In genomic region chr22:42905702-42906183, GRCh38 we compare ENCODE assay signal across 11 cellular contexts. TPM values are rescaled to one million over a fixed set of nuclear protein-coding genes. Genes with fewer than 3 reads are reported as not detected.
DNase-seq lines count a peak whose midpoint lies in the region; TF ChIP-seq lines count a peak whose summit lies in the region.
"Had no signal": no experiment of that assay in that cellular context is flagged by ENCODE, and none has a peak within 500 bp of the region (broad histone marks: within the 10 kb centered on the region; RNA-seq: fewer than 3 reads in every experiment).

No MANE protein-coding gene starts in this region.

- peaks cover 31% of the 10 kb centered on the region for H3K36me3 ChIP-seq in endodermal cell (ENCODE audit: control insufficient read depth, insufficient read depth, low read length)
- peaks cover 3 to 63% of the 10 kb centered on the region in 2 donors for H3K36me3 ChIP-seq in neuronal stem cell (replicated peaks in 1 of 2; ENCODE audit: control insufficient read depth in 2 of 2, insufficient read depth in 2 of 2, low read length in 2 of 2)
- H3K36me3 ChIP-seq in mesenchymal stem cell (ENCODE audit: control insufficient read depth in 1 of 2, insufficient read depth in 2 of 2, low read depth in 1 of 2, low read length in 2 of 2) = peaks cover 20 to 55% of the 10 kb centered on the region in 2 experiments

- H3K27ac Mint-ChIP-seq in endodermal cell (peak overlapping the region; percentile 42), HFFc6 (no peak overlapping the region)
- H3K27ac Mint-ChIP-seq: B cell; stimulated activated naive CD8-positive, alpha-beta T cell treated with anti-CD3 and anti-CD28 coated beads, Interleukin-15, amount 100 ng/mL, for 72 hours had no signal

- H2AFZ ChIP-seq in neuronal stem cell (ENCODE audit: low read length) = no peak overlapping the region
- no peak overlapping the region for H2AFZ ChIP-seq in mesenchymal stem cell (ENCODE audit: low read depth, low read length)

- no peak overlapping the region for H3K4me3 ChIP-seq in endodermal cell (ENCODE audit: low read length)
- peak overlapping the region in 1 of 2 donors; percentile 5 for H3K4me3 ChIP-seq in neuronal stem cell (ENCODE audit: low read length in 2 of 2)
- no peak overlapping the region for H3K4me3 ChIP-seq in mesenchymal stem cell (ENCODE audit: insufficient read depth in 1 of 2, low read depth in 1 of 2, low read length in 2 of 2)

- H3K4me1 ChIP-seq in endodermal cell (ENCODE audit: control insufficient read depth, insufficient read depth, low read length) = peaks cover 6% of the 10 kb centered on the region
- H3K4me1 ChIP-seq in neuronal stem cell (ENCODE audit: control insufficient read depth in 2 of 2, insufficient read depth in 1 of 2, low read depth in 1 of 2, low read length in 2 of 2) = peaks cover 0 to 24% of the 10 kb centered on the region in 2 donors
- peaks cover 26% of the 10 kb centered on the region for H3K4me1 ChIP-seq in mesenchymal stem cell (ENCODE audit: control insufficient read depth, insufficient read depth, low read depth, low read length)

- peak overlapping the region; percentile 34 for H2BK12ac ChIP-seq in neuronal stem cell (ENCODE audit: low read length)
- H2BK12ac ChIP-seq in mesenchymal stem cell (ENCODE audit: low read length in 2 of 2) = no peak overlapping the region

- H2AK5ac ChIP-seq in neuronal stem cell (ENCODE audit: low read depth, low read length) (no peak overlapping the region), mesenchymal stem cell (ENCODE audit: low read length, severe bottlenecking) (no peak overlapping the region)

- H3K27ac ChIP-seq in endodermal cell (ENCODE audit: low read depth, low read length) (no peak overlapping the region), neuronal stem cell (replicated peaks; ENCODE audit: low read length) (no peak overlapping the region), mesenchymal stem cell (ENCODE audit: low read length, poor library complexity, severe bottlenecking) (no peak overlapping the region)

- 78 to 90% methylated on average over 2 to 5 of the region's 5 CpGs for WGBS in endodermal cell (ENCODE audit: insufficient coverage in 1 of 2, insufficient read length in 1 of 2), 2 experiments
- no CpG with 5 or more reads among the region's 5 CpGs for WGBS in neuronal stem cell (ENCODE audit: extremely low coverage in 2 of 2, insufficient read length in 2 of 2, insufficient replicate concordance in 1 of 2), 2 donors
- WGBS in mesenchymal stem cell = 98% methylated on average over 5 of the region's 5 CpGs

- in situ Hi-C loops in GM13976 (cut with MboI; ENCODE audit: low sequenced_read_pairs, unreplicated experiment) = no loop called here

- H3K36me3 Mint-ChIP-seq in endodermal cell (ENCODE audit: low read depth) (peaks cover 23% of the 10 kb centered on the region), HFFc6 (ENCODE audit: low read depth) (peaks cover 5% of the 10 kb centered on the region)

- H4K8ac ChIP-seq in neuronal stem cell (ENCODE audit: low read depth, low read length) = no peak overlapping the region
- no peak overlapping the region for H4K8ac ChIP-seq in mesenchymal stem cell (ENCODE audit: low read length)

- peaks cover 29% of the 10 kb centered on the region for H3K4me1 Mint-ChIP-seq in endodermal cell
- no peaks in the 10 kb centered on the region; the same call in 1 of the 2 replicates for H3K4me1 Mint-ChIP-seq in HFFc6 (ENCODE audit: low read depth)

- H4K91ac ChIP-seq in neuronal stem cell (ENCODE audit: low read depth, low read length, poor library complexity) = no peak overlapping the region
- no peak overlapping the region for H4K91ac ChIP-seq in mesenchymal stem cell (ENCODE audit: low read length)

- H3K79me1 ChIP-seq in neuronal stem cell (ENCODE audit: low read depth, low read length) = peaks cover 4% of the 10 kb centered on the region
- H3K79me1 ChIP-seq in mesenchymal stem cell (replicated peaks; ENCODE audit: low read length, poor library complexity, severe bottlenecking) = peaks cover 65% of the 10 kb centered on the region

- H3K14ac ChIP-seq in neuronal stem cell (ENCODE audit: low read length) (no peak overlapping the region), mesenchymal stem cell (ENCODE audit: low read length in 2 of 2) (no peak overlapping the region)

- H3K9me3 ChIP-seq in endodermal cell (ENCODE audit: control insufficient read depth, low read length) = no peaks in the 10 kb centered on the region
- H3K9me3 ChIP-seq in neuronal stem cell (replicated peaks in 1 of 2; ENCODE audit: control insufficient read depth in 2 of 2, insufficient read depth in 1 of 2, low read depth in 1 of 2, low read length in 2 of 2) = no peaks in the 10 kb centered on the region
- H3K9me3 ChIP-seq in mesenchymal stem cell (ENCODE audit: control insufficient read depth, low read length) = no peaks in the 10 kb centered on the region

- H3K4me2 ChIP-seq in neuronal stem cell (ENCODE audit: insufficient read depth, low read length, poor library complexity, severe bottlenecking) = no peak overlapping the region
- H3K4me2 ChIP-seq in mesenchymal stem cell (ENCODE audit: low read length, poor library complexity, severe bottlenecking) = no peak overlapping the region

- TF ChIP-seq CTCF in endodermal cell (conservative IDR thresholded peaks at IDR 0.05) = no peak
- TF ChIP-seq CTCF in HFFc6 (IDR thresholded peaks at IDR 0.05) = no peak
- no peak for TF ChIP-seq CTCF in GM13976 (IDR thresholded peaks at IDR 0.05; ENCODE audit: borderline replicate concordance, control extremely low read depth, extremely low read depth, insufficient read depth, missing control alignments)

- H3K27me3 ChIP-seq in endodermal cell (ENCODE audit: control insufficient read depth, insufficient read depth, low read length, poor library complexity, severe bottlenecking) = no peaks in the 10 kb centered on the region
- H3K27me3 ChIP-seq in neuronal stem cell (ENCODE audit: control insufficient read depth in 3 of 3, insufficient read depth in 3 of 3, low read depth in 1 of 3, low read length in 3 of 3) = no peaks in the 10 kb centered on the region
- H3K27me3 ChIP-seq in mesenchymal stem cell (ENCODE audit: control insufficient read depth in 1 of 2, insufficient read depth in 1 of 2, low read length in 2 of 2) = no peaks in the 10 kb centered on the region

- no peak overlapping the region for H3K4me3 Mint-ChIP-seq in endodermal cell
- H3K4me3 Mint-ChIP-seq in HFFc6 = no peak overlapping the region
- H3K4me3 Mint-ChIP-seq: B cell; stimulated activated naive CD8-positive, alpha-beta T cell treated with anti-CD3 and anti-CD28 coated beads, Interleukin-15, amount 100 ng/mL, for 72 hours had no signal

- DNase-seq in DMS153 (lab: John Stamatoyannopoulos, UW) (peak; percentile 86), NCI-H345 treated with DMSO at 0.1 percent for 48 hours (lab: John Stamatoyannopoulos, UW; ENCODE audit: unreplicated experiment) (peak; percentile 23), endodermal cell (no peak), neuronal stem cell (ENCODE audit: low spot score) (no peak), HFFc6 (no peak), GM13976 (ENCODE audit: low spot score) (no peak), NCI-H226 (no peak), mesenchymal stem cell (no peak)
- DNase-seq: activated CD4-positive, alpha-beta T cell treated with anti-CD3 and anti-CD28 coated beads, Interleukin-2, amount 50 U/mL, for 48 hours; stimulated activated naive CD8-positive, alpha-beta T cell treated with anti-CD3 and anti-CD28 coated beads, Interleukin-15, amount 100 ng/mL, for 72 hours had no signal

- H3K9me3 Mint-ChIP-seq in endodermal cell = no peaks in the 10 kb centered on the region
- no peaks in the 10 kb centered on the region for H3K9me3 Mint-ChIP-seq in HFFc6
- H3K9me3 Mint-ChIP-seq: stimulated activated naive CD8-positive, alpha-beta T cell treated with anti-CD3 and anti-CD28 coated beads, Interleukin-15, amount 100 ng/mL, for 72 hours had no signal

- H3K9ac ChIP-seq in endodermal cell (ENCODE audit: extremely low read depth, low read length, poor library complexity, severe bottlenecking) (no peak overlapping the region), neuronal stem cell (ENCODE audit: low read depth, low read length, poor library complexity) (no peak overlapping the region), mesenchymal stem cell (ENCODE audit: low read length) (no peak overlapping the region)

- H2BK5ac ChIP-seq in neuronal stem cell (ENCODE audit: low read length) (no peak overlapping the region), mesenchymal stem cell (ENCODE audit: low read depth, low read length, poor library complexity, severe bottlenecking) (no peak overlapping the region)

- H3K27me3 Mint-ChIP-seq in endodermal cell (ENCODE audit: insufficient read depth) (no peaks in the 10 kb centered on the region), HFFc6 (ENCODE audit: insufficient read depth) (no peaks in the 10 kb centered on the region; the same call in 1 of the 2 replicates)
- H3K27me3 Mint-ChIP-seq: B cell; stimulated activated naive CD8-positive, alpha-beta T cell treated with anti-CD3 and anti-CD28 coated beads, Interleukin-15, amount 100 ng/mL, for 72 hours had no signal

- H3K23ac ChIP-seq in neuronal stem cell (ENCODE audit: low read depth, low read length, poor library complexity) = no peak overlapping the region
- H3K23ac ChIP-seq in mesenchymal stem cell (ENCODE audit: low read length in 2 of 2) = no peak overlapping the region

- H2BK15ac ChIP-seq in neuronal stem cell (ENCODE audit: low read length) (no peak overlapping the region), mesenchymal stem cell (ENCODE audit: low read depth, poor library complexity, severe bottlenecking) (no peak overlapping the region)

- H3K18ac ChIP-seq in neuronal stem cell (ENCODE audit: low read length) = no peak overlapping the region
- no peak overlapping the region for H3K18ac ChIP-seq in mesenchymal stem cell (ENCODE audit: low read depth in 1 of 2, low read length in 2 of 2)

- H3K4ac ChIP-seq in neuronal stem cell (ENCODE audit: low read length) (no peak overlapping the region), mesenchymal stem cell (ENCODE audit: low read depth in 1 of 2, low read length in 2 of 2) (no peak overlapping the region)

- no peak overlapping the region for H2BK120ac ChIP-seq in neuronal stem cell (ENCODE audit: low read depth, low read length)
- no peak overlapping the region for H2BK120ac ChIP-seq in mesenchymal stem cell (ENCODE audit: low read depth, low read length)

RNA-seq across cellular contexts. Expression of gene ARFGAP3, which starts 48.7 kb away (rescaled TPM):
- 10 to 100 TPM; 20.5 to 36.9 TPM for total RNA-seq in endodermal cell
- polyA plus RNA-seq in endodermal cell (2013, experiment 1 of 2) = 30.6 TPM
- 32.2 TPM for polyA plus RNA-seq in endodermal cell (2013, experiment 2 of 2)
- 23.8 TPM for polyA plus RNA-seq in neuronal stem cell (2013, experiment 1 of 2)
- polyA plus RNA-seq in neuronal stem cell (2013, experiment 2 of 2) = 23.2 TPM
- 10 to 100 TPM; 62.6 to 77.7 (median 66.8) TPM for total RNA-seq in HFFc6 (2021; fragmentation: NEBNext Ultra II Directional; extraction: Animal tissue kit (Norgen Biotek cat#: 25700))
- polyA plus RNA-seq in mesenchymal stem cell (2013, experiment 1 of 2) = 46.3 TPM
- 48.0 TPM for polyA plus RNA-seq in mesenchymal stem cell (2013, experiment 2 of 2)

Comparison
In these comparisons a context has a peak if more than half of its experiments do, and no peak if none do; other contexts are left out.
1. DNase-seq: peak in DMS153 (single experiment) and NCI-H345 treated with DMSO at 0.1 percent for 48 hours (single experiment); none in endodermal cell (single experiment), neuronal stem cell (single experiment), HFFc6 (single experiment), GM13976 (single experiment), NCI-H226 (single experiment) and mesenchymal stem cell (single experiment).